ENCODE assay signal across 8 cellular contexts in genomic region chr4:145732416-145732815, GRCh38. TPM values are rescaled to one million over a fixed set of nuclear protein-coding genes. Genes with fewer than 3 reads are reported as not detected.
DNase-seq lines count a peak whose midpoint lies in the region; ATAC-seq, FAIRE-seq and TF ChIP-seq lines count a peak whose summit lies in the region.

No MANE protein-coding gene starts in this region.

- H3K27me3 Mint-ChIP-seq in activated T-helper 1 cell treated with anti-CD3 and anti-CD28 coated beads, Interleukin-12 subunit alpha, Interleukin-12 subunit beta, Interleukin-2, Interleukin-4 antibody, amounts not matched to agents 30 ng/mL and 10 ng/mL and 1 ng/mL, durations not matched to agents 14 hours and 24 hours and 36 hours (ENCODE audit: insufficient read depth) = peaks cover 3% of the 10 kb centered on the region

- WGBS in stomach, 5 donors = 22 to 35% (median 27%) methylated on average over 10 of the region's 10 CpGs

- TF ChIP-seq POLR2A in stomach (IDR thresholded peaks at IDR 0.05) = no peak

- ATAC-seq in GM19452 (IDR thresholded peaks at IDR 0.05; ENCODE audit: unreplicated experiment) (no peak), GM18861 (IDR thresholded peaks at IDR 0.05; ENCODE audit: unreplicated experiment) (no peak)

- H3K4me2 ChIP-seq in keratinocyte (ENCODE audit: control insufficient read depth, extremely low read depth, insufficient read depth, low read depth, low read length) = peak overlapping the region; percentile 99

- H3K4me1 Mint-ChIP-seq in activated T-helper 1 cell treated with anti-CD3 and anti-CD28 coated beads, Interleukin-12 subunit alpha, Interleukin-12 subunit beta, Interleukin-2, Interleukin-4 antibody, amounts not matched to agents 30 ng/mL and 10 ng/mL and 1 ng/mL, durations not matched to agents 14 hours and 24 hours and 36 hours (ENCODE audit: low read depth) = peaks cover 10% of the 10 kb centered on the region

- H3K27ac ChIP-seq in keratinocyte (ENCODE audit: control insufficient read depth, insufficient read depth, low read length) (peak overlapping the region; percentile 83), stomach (peak overlapping the region; percentile 93 to 99 (median 96))

- no peaks in the 10 kb centered on the region for H3K79me2 ChIP-seq in keratinocyte (ENCODE audit: control insufficient read depth, insufficient read depth, low read length)

- H3K36me3 ChIP-seq in keratinocyte (ENCODE audit: control insufficient read depth in 2 of 2, extremely low read depth in 1 of 2, insufficient read depth in 2 of 2, low read length in 2 of 2) = no peaks in the 10 kb centered on the region
- no peaks in the 10 kb centered on the region for H3K36me3 ChIP-seq in stomach

- no peaks in the 10 kb centered on the region for H4K20me1 ChIP-seq in keratinocyte (ENCODE audit: control insufficient read depth, extremely low read depth, insufficient read depth, low read length)

- peak; percentile 26 for DNase-seq in NCI-H2227 (lab: John Stamatoyannopoulos, UW; ENCODE audit: unreplicated experiment)
- DNase-seq in NCI-H2227 treated with DMSO at 0.1 percent for 48 hours (lab: John Stamatoyannopoulos, UW) = no peak
- DNase-seq in activated T-helper 1 cell treated with anti-CD3 and anti-CD28 coated beads, Interleukin-12 subunit alpha, Interleukin-12 subunit beta, Interleukin-2, Interleukin-4 antibody, amounts not matched to agents 30 ng/mL and 10 ng/mL and 1 ng/mL, durations not matched to agents 14 hours and 24 hours and 36 hours (ENCODE audit: low spot score) = no peak
- no peak for DNase-seq in keratinocyte (ENCODE audit: low read depth, low spot score)
- no peak for DNase-seq in stomach
- DNase-seq in NCI-H2107 (lab: John Stamatoyannopoulos, UW) = no peak

- no peaks in the 10 kb centered on the region for H3K9me3 Mint-ChIP-seq in activated T-helper 1 cell treated with anti-CD3 and anti-CD28 coated beads, Interleukin-12 subunit alpha, Interleukin-12 subunit beta, Interleukin-2, Interleukin-4 antibody, amounts not matched to agents 30 ng/mL and 10 ng/mL and 1 ng/mL, durations not matched to agents 14 hours and 24 hours and 36 hours

- peak overlapping the region; percentile 80 for H2AFZ ChIP-seq in keratinocyte (ENCODE audit: control insufficient read depth, low read length)

- peak overlapping the region; percentile 79 for H3K4me3 Mint-ChIP-seq in activated T-helper 1 cell treated with anti-CD3 and anti-CD28 coated beads, Interleukin-12 subunit alpha, Interleukin-12 subunit beta, Interleukin-2, Interleukin-4 antibody, amounts not matched to agents 30 ng/mL and 10 ng/mL and 1 ng/mL, durations not matched to agents 14 hours and 24 hours and 36 hours

- H3K9me3 ChIP-seq in keratinocyte (ENCODE audit: control insufficient read depth, low read depth, low read length) = no peaks in the 10 kb centered on the region
- H3K9me3 ChIP-seq in stomach = no peaks in the 10 kb centered on the region

- intact Hi-C loops in activated T-helper 1 cell treated with anti-CD3 and anti-CD28 coated beads, Interleukin-12 subunit alpha, Interleukin-12 subunit beta, Interleukin-2, Interleukin-4 antibody, amounts not matched to agents 30 ng/mL and 10 ng/mL and 1 ng/mL, durations not matched to agents 14 hours and 24 hours and 36 hours (cut with micrococcal nuclease) = loop anchor here (2.0 to 10.0 kb wide), 4 partner anchors 52 to 248 kb away; partner anchors contain the start of genes SMAD1 and ZNF827
- intact Hi-C loops in stomach (cut with DNase I; ENCODE audit: low total_unique reads) = no loop called here

- no peak overlapping the region for H3K27ac Mint-ChIP-seq in activated T-helper 1 cell treated with anti-CD3 and anti-CD28 coated beads, Interleukin-12 subunit alpha, Interleukin-12 subunit beta, Interleukin-2, Interleukin-4 antibody, amounts not matched to agents 30 ng/mL and 10 ng/mL and 1 ng/mL, durations not matched to agents 14 hours and 24 hours and 36 hours

- TF ChIP-seq EP300 in stomach (IDR thresholded peaks at IDR 0.05) = no peak

- H3K4me1 ChIP-seq in keratinocyte (ENCODE audit: control insufficient read depth, extremely low read depth, insufficient read depth, low read length) (peaks cover 39% of the 10 kb centered on the region), stomach (peaks cover 39 to 64% (median 56%) of the 10 kb centered on the region in 4 donors)

- H3K4me3 ChIP-seq in keratinocyte (ENCODE audit: control insufficient read depth in 2 of 3, extremely low read depth in 1 of 3, insufficient read depth in 2 of 3, low read depth in 1 of 3, low read length in 3 of 3) (peak overlapping the region; percentile 46 to 64 (median 57)), stomach (peak overlapping the region; percentile 43 to 66 (median 57))

- H3K9ac ChIP-seq in keratinocyte (ENCODE audit: control insufficient read depth, extremely low read depth, insufficient read depth, low read length) = peak overlapping the region; percentile 84

- no peaks in the 10 kb centered on the region for H3K9me1 ChIP-seq in keratinocyte (ENCODE audit: control insufficient read depth, extremely low read depth, insufficient read depth, low read length)

- peak; percentile 34 for FAIRE-seq in keratinocyte (lab: Jason Lieb, UNC)

- H3K27me3 ChIP-seq in keratinocyte (ENCODE audit: control insufficient read depth, extremely low read depth, insufficient read depth, low read length) (no peaks in the 10 kb centered on the region), stomach (no peaks in the 10 kb centered on the region)

- H3K36me3 Mint-ChIP-seq in activated T-helper 1 cell treated with anti-CD3 and anti-CD28 coated beads, Interleukin-12 subunit alpha, Interleukin-12 subunit beta, Interleukin-2, Interleukin-4 antibody, amounts not matched to agents 30 ng/mL and 10 ng/mL and 1 ng/mL, durations not matched to agents 14 hours and 24 hours and 36 hours (ENCODE audit: low read depth) = no peaks in the 10 kb centered on the region

- dilution Hi-C loops in keratinocyte (cut with MboI; ENCODE audit: extremely low pct_ligation_motif_present, low sequenced_read_pairs) = no loop called here

- no peak for TF ChIP-seq CTCF in keratinocyte (optimal IDR thresholded peaks at IDR 0.05 in 1 of 3, IDR thresholded peaks at IDR 0.05 in 1 of 3, conservative IDR thresholded peaks at IDR 0.05 in 1 of 3; ENCODE audit: extremely low read depth in 1 of 3, insufficient read depth in 2 of 3, low read length in 3 of 3)
- no peak for TF ChIP-seq CTCF in stomach (IDR thresholded peaks at IDR 0.05)

RNA-seq across cellular contexts. Expression of gene C4orf51, which starts 52.5 kb away (rescaled TPM):
- total RNA-seq in activated T-helper 1 cell treated with anti-CD3 and anti-CD28 coated beads, Interleukin-12 subunit alpha, Interleukin-12 subunit beta, Interleukin-2, Interleukin-4 antibody, amounts not matched to agents 30 ng/mL and 10 ng/mL and 1 ng/mL, durations not matched to agents 14 hours and 24 hours and 36 hours = not detected in 2 replicates
- polyA plus RNA-seq in keratinocyte (not detected in 3 replicates), stomach (not detected)
- polyA plus RNA-seq in keratinocyte (2011; ENCODE audit: low read depth) = not detected
- not detected in 2 replicates for polyA plus RNA-seq in keratinocyte (2011; cell fraction: cytosol; rRNA removed)
- polyA plus RNA-seq in keratinocyte (2011; cell fraction: nucleus; rRNA removed) = not detected in 2 replicates
- not detected in 2 replicates for polyA plus RNA-seq in keratinocyte (2012; ENCODE audit: low replicate concordance)
- not detected in 3 replicates for polyA minus RNA-seq in keratinocyte
- not detected for polyA minus RNA-seq in keratinocyte (2011; cell fraction: cytosol; rRNA and poly(A)+ RNA removed)
- not detected in 2 replicates for polyA minus RNA-seq in keratinocyte (2011; cell fraction: nucleus; rRNA and poly(A)+ RNA removed)
- not detected for total RNA-seq in stomach
